ENCODE assay signal across 14 cellular contexts in the genomic region with DNA sequence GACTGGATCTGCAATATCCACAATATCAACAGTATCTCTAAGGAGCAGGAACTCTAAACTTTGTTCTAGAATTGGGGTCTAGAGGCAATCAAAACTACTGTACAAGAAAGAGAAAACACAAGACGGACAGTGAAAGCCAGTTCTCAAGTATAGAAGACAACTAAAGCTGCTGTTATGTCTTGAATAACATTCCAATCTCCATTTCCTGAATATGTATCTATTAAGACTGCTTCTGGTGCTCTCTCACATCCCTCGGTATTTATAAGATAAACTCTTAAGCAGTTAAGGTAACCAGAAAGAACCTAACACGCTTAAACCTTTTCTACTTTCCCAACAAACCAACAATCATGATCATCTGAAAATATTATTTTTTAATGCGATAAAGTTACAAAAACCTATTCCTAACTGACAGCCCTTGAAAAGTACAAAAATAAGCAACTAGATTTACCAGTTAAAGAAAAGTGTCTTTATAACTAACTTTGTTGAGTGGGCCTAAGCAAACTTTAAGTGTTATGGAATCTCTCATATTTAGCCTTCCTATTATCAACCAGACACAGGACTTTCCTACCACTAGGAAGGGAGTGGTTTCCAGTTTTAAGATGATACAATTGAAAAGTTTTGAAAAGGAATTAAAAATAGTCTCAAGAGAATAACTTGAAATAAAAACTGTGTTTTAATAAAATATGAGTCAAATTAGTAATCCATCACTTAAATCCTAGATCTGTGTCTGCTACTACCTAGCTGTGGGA. TPM values are rescaled to one million over a fixed set of nuclear protein-coding genes. Genes with fewer than 3 reads are reported as not detected.
DNase-seq lines count a peak whose midpoint lies in the region; ATAC-seq, FAIRE-seq and TF ChIP-seq lines count a peak whose summit lies in the region.
"Had no signal": no experiment of that assay in that cellular context is flagged by ENCODE, and none has a peak within 500 bp of the region (broad histone marks: within the 10 kb centered on the region; RNA-seq: fewer than 3 reads in every experiment).

No MANE protein-coding gene starts in this region.

- TF ChIP-seq CTCF in endothelial cell of umbilical vein (IDR thresholded peaks at IDR 0.05; ENCODE audit: extremely low read depth in 1 of 2, insufficient read depth in 1 of 2, low read depth in 1 of 2, low read length in 2 of 2) (no peak), neural crest cell (conservative IDR thresholded peaks at IDR 0.05) (no peak), vagina (IDR thresholded peaks at IDR 0.05) (no peak), D721Med (IDR thresholded peaks at IDR 0.05; ENCODE audit: insufficient read depth, missing control alignments) (no peak), RWPE1 (conservative IDR thresholded peaks at IDR 0.05; ENCODE audit: low read depth) (no peak)

- POLR2A ChIA-PET in endothelial cell of umbilical vein (lab: Charles Lee), result interaction anchor here (1.5 kb wide), 1 partner anchor 31 kb away, joined by 5 read pairs; the partner anchor contains the start of gene NUMB
- POLR2A ChIA-PET in RWPE1 (lab: Yijun Ruan, JAX; ENCODE audit: low non-redundant PET), result no interaction called here

- H3K27me3 Mint-ChIP-seq in stimulated activated naive CD8-positive, alpha-beta T cell treated with anti-CD3 and anti-CD28 coated beads, Interleukin-15, Interleukin-2, amounts not matched to agents 100 ng/mL and 50 ng/mL, for 24 hours, result no peaks in the 10 kb centered on the region
- no peaks in the 10 kb centered on the region for H3K27me3 Mint-ChIP-seq in stimulated activated naive CD8-positive, alpha-beta T cell treated with anti-CD3 and anti-CD28 coated beads, Interleukin-15, amount 100 ng/mL, for 72 hours
- no peaks in the 10 kb centered on the region for H3K27me3 Mint-ChIP-seq in neural crest cell (ENCODE audit: low read depth)
- H3K27me3 Mint-ChIP-seq: activated naive CD8-positive, alpha-beta T cell treated with anti-CD3 and anti-CD28 coated beads, Interleukin-2, amount 10 ng/mL, durations not matched to agents 7 days and 5 days had no signal

- H3K27me3 ChIP-seq in endothelial cell of umbilical vein (ENCODE audit: control insufficient read depth in 2 of 2, insufficient read depth in 2 of 2, low read length in 2 of 2), result no peaks in the 10 kb centered on the region
- H3K27me3 ChIP-seq in vagina, result no peaks in the 10 kb centered on the region

- dilution Hi-C loops in endothelial cell of umbilical vein (cut with MboI; ENCODE audit: extremely low pct_ligation_motif_present, low sequenced_read_pairs), result no loop called here

- peak overlapping the region; percentile 15 for H3K27ac Mint-ChIP-seq in stimulated activated naive CD8-positive, alpha-beta T cell treated with anti-CD3 and anti-CD28 coated beads, Interleukin-15, Interleukin-2, amounts not matched to agents 100 ng/mL and 50 ng/mL, for 24 hours
- H3K27ac Mint-ChIP-seq in stimulated activated naive CD8-positive, alpha-beta T cell treated with anti-CD3 and anti-CD28 coated beads, Interleukin-15, amount 100 ng/mL, for 72 hours, result no peak overlapping the region
- peak overlapping the region; percentile 47 for H3K27ac Mint-ChIP-seq in neural crest cell (ENCODE audit: unreplicated experiment)
- H3K27ac Mint-ChIP-seq: activated naive CD8-positive, alpha-beta T cell treated with anti-CD3 and anti-CD28 coated beads, Interleukin-2, amount 10 ng/mL, durations not matched to agents 7 days and 5 days had no signal

- peaks cover 2% of the 10 kb centered on the region for H4K20me1 ChIP-seq in endothelial cell of umbilical vein (replicated peaks; ENCODE audit: control insufficient read depth, extremely low read depth, insufficient read depth, low read length)

- DNase-seq in stimulated activated naive CD8-positive, alpha-beta T cell treated with anti-CD3 and anti-CD28 coated beads, Interleukin-15, amount 100 ng/mL, for 72 hours, result no peak
- DNase-seq in endothelial cell of umbilical vein (ENCODE audit: low read depth, low spot score), result peak; percentile 56
- DNase-seq in neural crest cell (ENCODE audit: low read depth, low spot score), result no peak
- DNase-seq in vagina (ENCODE audit: extremely low spot score in 2 of 2), result no peak
- no peak for DNase-seq in D721Med (ENCODE audit: insufficient read length, low spot score)
- DNase-seq in NCI-H526 (lab: John Stamatoyannopoulos, UW), result no peak
- no peak for DNase-seq in RWPE1 (ENCODE audit: low spot score)
- DNase-seq: activated CD8-positive, alpha-beta memory T cell treated with anti-CD3 and anti-CD28 coated beads, Interleukin-2, amount 50 U/mL, for 4 hours; activated naive CD8-positive, alpha-beta T cell treated with anti-CD3 and anti-CD28 coated beads, Interleukin-2, amount 10 ng/mL, durations not matched to agents 7 days and 5 days; foreskin fibroblast; NCI-H146; NCI-H748 treated with DMSO at 0.1 percent for 48 hours; SHP77 treated with DMSO at 0.1 percent for 48 hours had no signal

- no peak for ATAC-seq in stimulated activated naive CD8-positive, alpha-beta T cell treated with anti-CD3 and anti-CD28 coated beads, Interleukin-15, amount 100 ng/mL, for 72 hours

- no peaks in the 10 kb centered on the region for H3K9me3 Mint-ChIP-seq in stimulated activated naive CD8-positive, alpha-beta T cell treated with anti-CD3 and anti-CD28 coated beads, Interleukin-15, Interleukin-2, amounts not matched to agents 100 ng/mL and 50 ng/mL, for 24 hours
- no peaks in the 10 kb centered on the region for H3K9me3 Mint-ChIP-seq in stimulated activated naive CD8-positive, alpha-beta T cell treated with anti-CD3 and anti-CD28 coated beads, Interleukin-15, amount 100 ng/mL, for 72 hours
- no peaks in the 10 kb centered on the region for H3K9me3 Mint-ChIP-seq in neural crest cell
- H3K9me3 Mint-ChIP-seq: activated naive CD8-positive, alpha-beta T cell treated with anti-CD3 and anti-CD28 coated beads, Interleukin-2, amount 10 ng/mL, durations not matched to agents 7 days and 5 days had no signal

- FAIRE-seq in endothelial cell of umbilical vein (lab: Jason Lieb, UNC) (no peak), D721Med (lab: Jason Lieb, UNC) (no peak)

- H3K9me3 ChIP-seq in endothelial cell of umbilical vein (replicated peaks; ENCODE audit: control insufficient read depth, insufficient read depth, low read length) (no peaks in the 10 kb centered on the region), vagina (no peaks in the 10 kb centered on the region)

- peak overlapping the region; percentile 43 for H3K9ac ChIP-seq in endothelial cell of umbilical vein (replicated peaks; ENCODE audit: extremely low read depth, insufficient read depth, low read length)

- intact Hi-C loops in endothelial cell of umbilical vein (cut with micrococcal nuclease) (no loop called here), vagina (cut with DNase I) (no loop called here)

- H3K9me1 ChIP-seq in endothelial cell of umbilical vein (replicated peaks; ENCODE audit: control insufficient read depth, extremely low read depth, insufficient read depth, low read length), result no peaks in the 10 kb centered on the region

- no peak overlapping the region for H3K4me3 ChIP-seq in endothelial cell of umbilical vein (replicated peaks in 1 of 3; ENCODE audit: insufficient read depth in 1 of 3, low read depth in 1 of 3, low read length in 3 of 3)
- H3K4me3 ChIP-seq in vagina, result no peak overlapping the region

- H3K4me3 Mint-ChIP-seq in stimulated activated naive CD8-positive, alpha-beta T cell treated with anti-CD3 and anti-CD28 coated beads, Interleukin-15, Interleukin-2, amounts not matched to agents 100 ng/mL and 50 ng/mL, for 24 hours, result no peak overlapping the region
- H3K4me3 Mint-ChIP-seq in stimulated activated naive CD8-positive, alpha-beta T cell treated with anti-CD3 and anti-CD28 coated beads, Interleukin-15, amount 100 ng/mL, for 72 hours, result no peak overlapping the region
- no peak overlapping the region for H3K4me3 Mint-ChIP-seq in neural crest cell
- H3K4me3 Mint-ChIP-seq: activated naive CD8-positive, alpha-beta T cell treated with anti-CD3 and anti-CD28 coated beads, Interleukin-2, amount 10 ng/mL, durations not matched to agents 7 days and 5 days had no signal

- H3K36me3 Mint-ChIP-seq in stimulated activated naive CD8-positive, alpha-beta T cell treated with anti-CD3 and anti-CD28 coated beads, Interleukin-15, Interleukin-2, amounts not matched to agents 100 ng/mL and 50 ng/mL, for 24 hours (ENCODE audit: low read depth), result peaks cover 4% of the 10 kb centered on the region
- no peaks in the 10 kb centered on the region for H3K36me3 Mint-ChIP-seq in neural crest cell (ENCODE audit: low read depth)

- BruUV-seq in endothelial cell of umbilical vein (replicated peaks; lab: Mats Ljungman, UMichigan), result no TSS peak

- H3K4me1 Mint-ChIP-seq in stimulated activated naive CD8-positive, alpha-beta T cell treated with anti-CD3 and anti-CD28 coated beads, Interleukin-15, Interleukin-2, amounts not matched to agents 100 ng/mL and 50 ng/mL, for 24 hours (ENCODE audit: low read depth), result peaks cover 30% of the 10 kb centered on the region
- peaks cover 23% of the 10 kb centered on the region for H3K4me1 Mint-ChIP-seq in stimulated activated naive CD8-positive, alpha-beta T cell treated with anti-CD3 and anti-CD28 coated beads, Interleukin-15, amount 100 ng/mL, for 72 hours
- peaks cover 13% of the 10 kb centered on the region for H3K4me1 Mint-ChIP-seq in neural crest cell

- TF ChIP-seq POLR2A in endothelial cell of umbilical vein (IDR thresholded peaks at IDR 0.05; ENCODE audit: low read depth, low read length) (no peak), vagina (IDR thresholded peaks at IDR 0.05) (no peak)

- peaks cover 50% of the 10 kb centered on the region for H3K4me1 ChIP-seq in endothelial cell of umbilical vein (ENCODE audit: control insufficient read depth, extremely low read depth, insufficient read depth, low read length)
- H3K4me1 ChIP-seq in vagina, result peaks cover 33% of the 10 kb centered on the region

- no peaks in the 10 kb centered on the region for H3K36me3 ChIP-seq in endothelial cell of umbilical vein (ENCODE audit: control insufficient read depth in 2 of 2, extremely low read depth in 1 of 2, insufficient read depth in 2 of 2, low read length in 2 of 2)
- no peaks in the 10 kb centered on the region for H3K36me3 ChIP-seq in vagina

- H3K79me2 ChIP-seq in endothelial cell of umbilical vein (ENCODE audit: control insufficient read depth, insufficient read depth, low read length), result peaks cover 91% of the 10 kb centered on the region

- H3K27ac ChIP-seq in endothelial cell of umbilical vein (ENCODE audit: insufficient read depth, low read depth, low read length) (peak overlapping the region; percentile 81), vagina (peak overlapping the region; percentile 9), RWPE1 (no peak overlapping the region)

- peak overlapping the region; percentile 81 for H3K4me2 ChIP-seq in endothelial cell of umbilical vein (ENCODE audit: insufficient read depth, low read length)

- CTCF ChIA-PET in endothelial cell of umbilical vein (lab: Charles Lee) (interaction anchor here (0.6 to 2.1 kb wide), 3 partner anchors 44 to 132 kb away, joined by 3 to 7 read pairs (median 4); no protein-coding TSS in a partner anchor), RWPE1 (lab: Yijun Ruan, JAX) (interaction anchor here (0.6 to 1.6 kb wide), 2 partner anchors 133 to 275 kb away, joined by 3 read pairs; no protein-coding TSS in a partner anchor)

- H2AFZ ChIP-seq in endothelial cell of umbilical vein (ENCODE audit: low read depth, low read length), result no peak overlapping the region

RNA-seq across cellular contexts. Expression of gene NUMB, which starts 30.7 kb away (rescaled TPM):
- total RNA-seq in endothelial cell of umbilical vein (116 and 128 TPM in 2 replicates), neural crest cell (40.2 and 40.7 TPM in 2 replicates), vagina (48.1 TPM)
- polyA plus RNA-seq in endothelial cell of umbilical vein, result 164 and 210 TPM in 2 replicates
- polyA plus RNA-seq in endothelial cell of umbilical vein (2011; cell fraction: cytosol; rRNA removed), result 121 and 133 TPM in 2 replicates
- 224 and 247 TPM in 2 replicates for polyA plus RNA-seq in endothelial cell of umbilical vein (2011; cell fraction: nucleus; rRNA removed)
- 87.1 and 111 TPM in 2 replicates for polyA plus RNA-seq in endothelial cell of umbilical vein (2012)
- 389 and 406 TPM in 2 replicates for polyA minus RNA-seq in endothelial cell of umbilical vein
- 30.2 TPM for polyA minus RNA-seq in endothelial cell of umbilical vein (2011; cell fraction: cytosol; rRNA and poly(A)+ RNA removed)
- 207 and 280 TPM in 2 replicates for polyA minus RNA-seq in endothelial cell of umbilical vein (2011; cell fraction: nucleus; rRNA and poly(A)+ RNA removed)

Comparison
In these comparisons a context has a peak if more than half of its experiments do, and no peak if none do; other contexts are left out.
1. H3K27ac Mint-ChIP-seq: peak in stimulated activated naive CD8-positive, alpha-beta T cell treated with anti-CD3 and anti-CD28 coated beads, Interleukin-15, Interleukin-2, amounts not matched to agents 100 ng/mL and 50 ng/mL, for 24 hours (single experiment) and neural crest cell (single experiment); none in stimulated activated naive CD8-positive, alpha-beta T cell treated with anti-CD3 and anti-CD28 coated beads, Interleukin-15, amount 100 ng/mL, for 72 hours (0 of 2).